ENCODE assay signal across 12 cellular contexts in genomic region chr6:37501632-37502466, GRCh38. TPM values are rescaled to one million over a fixed set of nuclear protein-coding genes. Genes with fewer than 3 reads are reported as not detected.
DNase-seq lines count a peak whose midpoint lies in the region; ATAC-seq and TF ChIP-seq lines count a peak whose summit lies in the region.
"Had no signal": no experiment of that assay in that cellular context is flagged by ENCODE, and none has a peak within 500 bp of the region (broad histone marks: within the 10 kb centered on the region; RNA-seq: fewer than 3 reads in every experiment).

No MANE protein-coding gene starts in this region.

- H3K9me3 Mint-ChIP-seq in T-cell, result no peaks in the 10 kb centered on the region
- H3K9me3 Mint-ChIP-seq in brain, result no peaks in the 10 kb centered on the region
- no peaks in the 10 kb centered on the region for H3K9me3 Mint-ChIP-seq in stimulated activated effector memory CD8-positive, alpha-beta T cell treated with anti-CD3 and anti-CD28 coated beads, Interleukin-12 subunit alpha, Interleukin-12 subunit beta, amount 100 ng/mL, for 72 hours

- ATAC-seq in T-cell (replicated peaks in 1 of 4) (peak; percentile 23 to 60 (median 56)), HG02884 (IDR thresholded peaks at IDR 0.05; ENCODE audit: unreplicated experiment) (no peak)
- ATAC-seq in stimulated activated effector memory CD8-positive, alpha-beta T cell treated with anti-CD3 and anti-CD28 coated beads, Interleukin-12 subunit alpha, Interleukin-12 subunit beta, amount 100 ng/mL, for 72 hours, result no peak

- H3K4me1 Mint-ChIP-seq in T-cell (peaks cover 76 to 94% (median 91%) of the 10 kb centered on the region in 3 donors), brain (peaks cover 68% of the 10 kb centered on the region)
- H3K4me1 Mint-ChIP-seq in stimulated activated effector memory CD8-positive, alpha-beta T cell treated with anti-CD3 and anti-CD28 coated beads, Interleukin-12 subunit alpha, Interleukin-12 subunit beta, amount 100 ng/mL, for 72 hours, result peaks cover 78% of the 10 kb centered on the region

- H3K27me3 Mint-ChIP-seq in T-cell, result no peaks in the 10 kb centered on the region
- H3K27me3 Mint-ChIP-seq in brain, result peaks cover 6% of the 10 kb centered on the region

- peak; percentile 41 for DNase-seq in activated CD4-positive, alpha-beta T cell treated with anti-CD3 and anti-CD28 coated beads, Interleukin-2, amount 50 U/mL, for 1 hour
- no peak for DNase-seq in activated CD4-positive, alpha-beta T cell treated with anti-CD3 and anti-CD28 coated beads, Interleukin-2, amount 50 U/mL, for 4 hours
- DNase-seq in T-cell (peak in 30 of 34 experiments; percentile 17 to 67 (median 48)), NOMO-1 treated with DMSO at 0.1 percent for 48 hours (lab: John Stamatoyannopoulos, UW; ENCODE audit: unreplicated experiment) (no peak), LoVo (ENCODE audit: low spot score) (no peak)
- DNase-seq in stimulated activated effector memory CD8-positive, alpha-beta T cell treated with anti-CD3 and anti-CD28 coated beads, Interleukin-12 subunit alpha, Interleukin-12 subunit beta, amount 100 ng/mL, for 72 hours (ENCODE audit: low spot score in 2 of 2), result no peak
- DNase-seq: amygdala, head of caudate nucleus, left ventricle myocardium inferior, thyroid gland had no signal

- TF ChIP-seq CTCF in brain (conservative IDR thresholded peaks at IDR 0.05), result no peak

- POLR2A ChIA-PET in T-cell (lab: Charles Lee), result interaction anchor here (0.5 to 7.2 kb wide), 14 partner anchors 8 to 1137 kb away, joined by 3 to 157 read pairs (median 6); no protein-coding TSS in a partner anchor

- H3K4me3 Mint-ChIP-seq in T-cell, result peak overlapping the region; percentile 55 to 94 (median 58)
- H3K4me3 Mint-ChIP-seq in brain, result peak overlapping the region in 2 of 5 experiments; percentile 20 to 32
- peak overlapping the region; percentile 58 for H3K4me3 Mint-ChIP-seq in stimulated activated effector memory CD8-positive, alpha-beta T cell treated with anti-CD3 and anti-CD28 coated beads, Interleukin-12 subunit alpha, Interleukin-12 subunit beta, amount 100 ng/mL, for 72 hours

- H3K36me3 Mint-ChIP-seq in T-cell, result no peaks in the 10 kb centered on the region
- H3K36me3 Mint-ChIP-seq in brain, result peaks cover 3% of the 10 kb centered on the region
- H3K36me3 Mint-ChIP-seq in stimulated activated effector memory CD8-positive, alpha-beta T cell treated with anti-CD3 and anti-CD28 coated beads, Interleukin-12 subunit alpha, Interleukin-12 subunit beta, amount 100 ng/mL, for 72 hours, result peaks cover 22% of the 10 kb centered on the region

- CTCF ChIA-PET in T-cell (lab: Charles Lee), result interaction anchor here (0.6 to 4.3 kb wide), 5 partner anchors 10 to 61 kb away, joined by 3 to 38 read pairs (median 3); no protein-coding TSS in a partner anchor

- H3K27ac Mint-ChIP-seq in T-cell (peak overlapping the region; percentile 99), brain (peak overlapping the region in 4 of 5 experiments; percentile 7 to 95 (median 56))
- peak overlapping the region; percentile 99 for H3K27ac Mint-ChIP-seq in stimulated activated effector memory CD8-positive, alpha-beta T cell treated with anti-CD3 and anti-CD28 coated beads, Interleukin-12 subunit alpha, Interleukin-12 subunit beta, amount 100 ng/mL, for 72 hours

RNA-seq across cellular contexts. Expression of gene CCDC167, which starts 2.2 kb away (rescaled TPM):
- total RNA-seq in T-cell, result 10 to 100 TPM; 14.3 to 25.2 (median 17.8) TPM
- polyA plus RNA-seq in brain (ENCODE audit: insufficient read depth, low read depth, low replicate concordance), result 233 TPM

Comparison
In these comparisons a context has a peak if more than half of its experiments do, and no peak if none do; other contexts are left out.
1. DNase-seq: peak in activated CD4-positive, alpha-beta T cell treated with anti-CD3 and anti-CD28 coated beads, Interleukin-2, amount 50 U/mL, for 1 hour (single experiment) and T-cell (30 of 34); none in activated CD4-positive, alpha-beta T cell treated with anti-CD3 and anti-CD28 coated beads, Interleukin-2, amount 50 U/mL, for 4 hours (0 of 2), stimulated activated effector memory CD8-positive, alpha-beta T cell treated with anti-CD3 and anti-CD28 coated beads, Interleukin-12 subunit alpha, Interleukin-12 subunit beta, amount 100 ng/mL, for 72 hours (0 of 2), NOMO-1 treated with DMSO at 0.1 percent for 48 hours (single experiment) and LoVo (single experiment).
2. ATAC-seq: peak in T-cell (4 of 4); none in stimulated activated effector memory CD8-positive, alpha-beta T cell treated with anti-CD3 and anti-CD28 coated beads, Interleukin-12 subunit alpha, Interleukin-12 subunit beta, amount 100 ng/mL, for 72 hours (single experiment) and HG02884 (single experiment).
3. Peak in every context shown above with its lines, with median percentiles within 50 percentile points of each other: H3K27ac Mint-ChIP-seq.